Comparison of ENCODE assay signal across 27 cellular contexts in genomic region chr4:126710935-126711334, GRCh38.
"Had no signal": no experiment of that assay in that cellular context is flagged by ENCODE, and none has a peak within 500 bp of the region (broad histone marks: within the 10 kb centered on the region; RNA-seq: fewer than 3 reads in every experiment).

No MANE protein-coding gene starts in this region.

- H3K27me3 ChIP-seq: ascending aorta, SJSA1 had no signal

- H3K4me3 ChIP-seq: ascending aorta, SJSA1 had no signal

- H3K4me1 ChIP-seq: ascending aorta, SJSA1 had no signal

- ATAC-seq: activated CD4-positive, alpha-beta T cell treated with anti-CD3 and anti-CD28 coated beads for 36 hours; activated CD4-positive, CD25-positive, alpha-beta regulatory T cell treated with anti-CD3 and anti-CD28 coated beads, Interleukin-2, amount 50 U/mL, for 24 hours; activated CD8-positive, alpha-beta T cell treated with anti-CD3 and anti-CD28 coated beads, Interleukin-2, amount 10 ng/mL, durations not matched to agents 7 days and 5 days; WTC11 had no signal

- DNase-seq: activated CD4-positive, alpha-beta T cell treated with anti-CD3 and anti-CD28 coated beads for 36 hours; activated CD4-positive, alpha-beta T cell treated with anti-CD3 and anti-CD28 coated beads, Interleukin-2, amount 10 ng/mL, durations not matched to agents 7 days and 5 days; activated CD4-positive, alpha-beta T cell treated with anti-CD3 and anti-CD28 coated beads, Interleukin-2, amount 50 U/mL, for 48 hours; activated CD8-positive, alpha-beta T cell treated with anti-CD3 and anti-CD28 coated beads, Interleukin-2, amount 10 ng/mL, durations not matched to agents 7 days and 5 days; activated gamma-delta T cell; activated naive CD4-positive, alpha-beta T cell treated with Interleukin-2 at 50 U/mL for 16 hours; activated naive CD8-positive, alpha-beta T cell treated with anti-CD3 and anti-CD28 coated beads, Interleukin-2, amount 10 ng/mL, durations not matched to agents 7 days and 5 days; activated T-cell treated with anti-CD3 and anti-CD28 coated beads, Interleukin-2, amount 50 U/mL, for 24 hours; amygdala; cerebellar nuclear complex; Kasumi-1; NCI-H1092 treated with DMSO at 0.1 percent for 48 hours; NCI-H1417; NCI-H146; NCI-H187; NCI-H2029 treated with DMSO at 0.1 percent for 48 hours; NCI-H2107; NCI-H2171; NCI-H510A; NCI-H526; NCI-H748 treated with DMSO at 0.1 percent for 48 hours; SHP77 treated with DMSO at 0.1 percent for 48 hours; SK-N-SH had no signal

- H3K27ac ChIP-seq: ascending aorta, SJSA1 had no signal

- H3K9me3 ChIP-seq: ascending aorta, SJSA1, SK-N-SH had no signal

- H3K4me2 ChIP-seq: SK-N-SH had no signal

- H3K9ac ChIP-seq: SK-N-SH had no signal

- H3K36me3 ChIP-seq: ascending aorta, SJSA1 had no signal
